ENCODE assay signal across 9 cellular contexts in the genomic region with DNA sequence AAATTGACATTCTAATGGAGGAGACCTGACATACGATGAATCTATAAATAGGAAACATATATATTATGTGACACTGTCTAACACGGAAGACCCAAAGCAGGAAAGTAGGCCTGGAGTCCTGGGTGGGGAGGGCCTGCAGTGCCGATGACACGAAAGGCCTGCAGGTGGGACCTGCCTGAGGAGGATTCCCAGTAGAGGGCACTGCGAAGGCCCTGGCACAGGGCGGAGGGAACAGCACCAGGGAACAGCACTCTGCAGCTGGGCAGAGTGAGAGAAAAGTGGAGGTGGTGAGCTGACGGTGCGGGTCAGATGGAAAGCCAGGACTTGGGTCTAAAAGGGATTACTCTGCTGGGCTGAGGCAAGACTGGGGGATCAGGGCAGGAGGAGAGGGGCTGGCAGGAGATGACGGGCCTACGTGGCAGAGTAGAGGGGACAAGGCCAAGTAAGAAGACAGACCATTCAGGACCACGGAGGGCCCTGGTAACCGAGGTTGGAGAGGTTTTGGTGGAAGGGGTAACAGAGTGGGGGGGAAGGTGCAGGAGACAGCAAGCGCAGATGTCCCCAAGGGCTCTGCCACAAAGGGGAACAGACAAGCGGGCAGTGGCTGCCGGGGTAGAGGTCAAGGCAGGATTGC. TPM values are rescaled to one million over a fixed set of nuclear protein-coding genes. Genes with fewer than 3 reads are reported as not detected.
A peak's percentile ranks its signal among the peaks of the same experiment; 100 is the strongest.
DNase-seq lines count a peak whose midpoint lies in the region; ATAC-seq and TF ChIP-seq lines count a peak whose summit lies in the region.
"Had no signal": no experiment of that assay in that cellular context is flagged by ENCODE, and none has a peak within 500 bp of the region (broad histone marks: within the 10 kb centered on the region; RNA-seq: fewer than 3 reads in every experiment).

No MANE protein-coding gene starts in this region.

- peak overlapping the region; percentile 18 for H3K27ac Mint-ChIP-seq in Caco-2 (ENCODE audit: unreplicated experiment)
- no peak overlapping the region for H3K27ac Mint-ChIP-seq in HFFc6

- H3K27me3 Mint-ChIP-seq in Caco-2 (ENCODE audit: insufficient read depth, unreplicated experiment) = no peaks in the 10 kb centered on the region
- H3K27me3 Mint-ChIP-seq in HFFc6 (ENCODE audit: insufficient read depth) = no peaks in the 10 kb centered on the region; the same call in 1 of the 2 replicates

- intact Hi-C loops in Caco-2 (cut with micrococcal nuclease; ENCODE audit: unreplicated experiment) (no loop called here), right lobe of liver (cut with DNase I) (no loop called here)

- no peak overlapping the region for H3K4me2 ChIP-seq in hepatocyte

- H3K27ac ChIP-seq in right lobe of liver (no peak overlapping the region), hepatocyte (no peak overlapping the region), caudate nucleus (ENCODE audit: low read depth, low read length) (no peak overlapping the region)

- in situ Hi-C loops in astrocyte of the spinal cord (cut with HindIII; ENCODE audit: low sequenced_read_pairs) = no loop called here

- H3K4me1 ChIP-seq in Caco-2 (0 out of 2 replicates have a peak, but pooled peaks cover 2% of the 10 kb centered on the region), right lobe of liver (peaks cover 0 to 10% (median 0%) of the 10 kb centered on the region in 4 donors), hepatocyte (ENCODE audit: insufficient read depth) (no peaks in the 10 kb centered on the region)

- WGBS in right lobe of liver (ENCODE audit: insufficient coverage, low coverage, low lambda C conversion rate, missing lambda C conversion rate) = 73% methylated on average over 13 of the region's 15 CpGs
- 94% methylated on average over 15 of the region's 15 CpGs for WGBS in hepatocyte (ENCODE audit: low lambda C conversion rate, missing lambda C conversion rate)

- peaks cover 49% of the 10 kb centered on the region for H3K36me3 Mint-ChIP-seq in Caco-2 (ENCODE audit: insufficient read depth, unreplicated experiment)
- peaks cover 60% of the 10 kb centered on the region for H3K36me3 Mint-ChIP-seq in HFFc6 (ENCODE audit: low read depth)

- peak; percentile 93 to 96 (median 94) for ATAC-seq in right lobe of liver

- H3K4me3 Mint-ChIP-seq in Caco-2 (ENCODE audit: unreplicated experiment) = no peak overlapping the region
- no peak overlapping the region for H3K4me3 Mint-ChIP-seq in HFFc6

- no TSS peak for BruUV-seq in Caco-2 (replicated peaks; lab: Mats Ljungman, UMichigan)

- H3K79me2 ChIP-seq in hepatocyte = no peaks in the 10 kb centered on the region

- H3K9me2 ChIP-seq in hepatocyte (replicated peaks; ENCODE audit: insufficient read depth) = no peaks in the 10 kb centered on the region

- peak in 1 of 2 experiments; percentile 36 for DNase-seq in Caco-2
- no peak for DNase-seq in HFFc6
- no peak for DNase-seq in astrocyte of the spinal cord (ENCODE audit: low read depth, low spot score)
- peak in 2 of 3 donors; percentile 54 to 62 for DNase-seq in right lobe of liver
- DNase-seq in hepatocyte (ENCODE audit: low spot score) = no peak
- no peak for DNase-seq in caudate nucleus (lab: John Stamatoyannopoulos, UW)
- no peak for DNase-seq in GF-D8 (lab: John Stamatoyannopoulos, UW)
- DNase-seq in SW 1271 (lab: John Stamatoyannopoulos, UW) = no peak
- DNase-seq: activated CD8-positive, alpha-beta memory T cell treated with anti-CD3 and anti-CD28 coated beads, Interleukin-2, amount 50 U/mL, for 4 hours had no signal

- peak in 1 of 2 experiments; percentile 21 for TF ChIP-seq CTCF in Caco-2 (IDR thresholded peaks at IDR 0.05; ENCODE audit: insufficient read depth in 1 of 2, low read depth in 1 of 2, low read length in 1 of 2, severe bottlenecking in 1 of 2, unreplicated experiment in 1 of 2)
- 0 out of 2 replicates have a peak, but pooled peaks have one; percentile 12 for TF ChIP-seq CTCF in HFFc6 (IDR thresholded peaks at IDR 0.05)
- peak; percentile 11 for TF ChIP-seq CTCF in astrocyte of the spinal cord (IDR thresholded peaks at IDR 0.05; ENCODE audit: low read depth, low read length)
- TF ChIP-seq CTCF in right lobe of liver (IDR thresholded peaks at IDR 0.05) = peak; percentile 13 to 58 (median 36)
- no peak for TF ChIP-seq CTCF in hepatocyte (IDR thresholded peaks at IDR 0.05; ENCODE audit: poor library complexity)

- no peak for TF ChIP-seq POLR2A in right lobe of liver (IDR thresholded peaks at IDR 0.05)

- CTCF ChIA-PET in Caco-2 (lab: Charles Lee) = no interaction called here

- POLR2A ChIA-PET in Caco-2 (lab: Charles Lee) = no interaction called here

- no peaks in the 10 kb centered on the region for H3K9me3 Mint-ChIP-seq in Caco-2 (ENCODE audit: unreplicated experiment)
- no peaks in the 10 kb centered on the region for H3K9me3 Mint-ChIP-seq in HFFc6

- H3K4me1 Mint-ChIP-seq in Caco-2 (ENCODE audit: low read depth, unreplicated experiment) (no peaks in the 10 kb centered on the region), HFFc6 (ENCODE audit: low read depth) (no peaks in the 10 kb centered on the region)

- H4K20me1 ChIP-seq in hepatocyte (ENCODE audit: insufficient read depth, poor library complexity, severe bottlenecking) = no peaks in the 10 kb centered on the region

- H3K27me3 ChIP-seq in Caco-2 (replicated peaks; ENCODE audit: control insufficient read depth, insufficient read depth, low read length) (no peaks in the 10 kb centered on the region), right lobe of liver (no peaks in the 10 kb centered on the region), hepatocyte (no peaks in the 10 kb centered on the region)

- H3K9me3 ChIP-seq in Caco-2 (no peaks in the 10 kb centered on the region), right lobe of liver (no peaks in the 10 kb centered on the region), hepatocyte (ENCODE audit: low read depth) (no peaks in the 10 kb centered on the region)

- no peak overlapping the region for H3K4me3 ChIP-seq in Caco-2 (ENCODE audit: low read depth, low read length)
- H3K4me3 ChIP-seq in astrocyte of the spinal cord (ENCODE audit: low read depth, low read length) = no peak overlapping the region
- H3K4me3 ChIP-seq in right lobe of liver = no peak overlapping the region
- H3K4me3 ChIP-seq in hepatocyte = no peak overlapping the region

- H2AFZ ChIP-seq in hepatocyte = no peak overlapping the region

- H3K36me3 ChIP-seq in Caco-2 (ENCODE audit: control insufficient read depth, insufficient read depth, low read length) (peaks cover 2% of the 10 kb centered on the region), right lobe of liver (peaks cover 7 to 77% (median 20%) of the 10 kb centered on the region in 4 donors), hepatocyte (replicated peaks; ENCODE audit: insufficient read depth, low read depth) (no peaks in the 10 kb centered on the region)

RNA-seq across cellular contexts. Expression of a gene that starts 8.1 kb away (rescaled TPM):
- total RNA-seq in Caco-2 (2022) (19.1 and 19.3 TPM in 2 replicates), right lobe of liver (10 to 100 TPM in 3 of 6 experiments, 1 to 10 TPM in 3; 7.9 to 15.8 (median 10.4) TPM), hepatocyte (12.2 and 15.4 TPM in 2 replicates)
- 10 to 100 TPM; 15.7 to 18.2 (median 16.4) TPM for total RNA-seq in HFFc6 (2021; fragmentation: NEBNext Ultra II Directional; extraction: Animal tissue kit (Norgen Biotek cat#: 25700))
- 15.2 and 15.6 TPM in 2 replicates for polyA plus RNA-seq in hepatocyte

RNA-seq across cellular contexts. Expression of a gene that starts 28.6 kb away (rescaled TPM):
- total RNA-seq in Caco-2 (2022) = 20.8 and 22.7 TPM in 2 replicates
- total RNA-seq in HFFc6 (2021; fragmentation: NEBNext Ultra II Directional; extraction: Animal tissue kit (Norgen Biotek cat#: 25700)) = 10 to 100 TPM; 13.6 to 16.7 (median 15.2) TPM
- 1 to 10 TPM; 5.3 to 7.0 (median 5.4) TPM for total RNA-seq in right lobe of liver
- total RNA-seq in hepatocyte = 4.3 and 5.6 TPM in 2 replicates
- 13.9 and 14.8 TPM in 2 replicates for polyA plus RNA-seq in hepatocyte

Comparison
In these comparisons a context has a peak if more than half of its experiments do, and no peak if none do; other contexts are left out.
1. DNase-seq: peak in right lobe of liver (2 of 3); none in HFFc6 (single experiment), astrocyte of the spinal cord (single experiment), hepatocyte (single experiment), caudate nucleus (0 of 61), GF-D8 (single experiment) and SW 1271 (0 of 2).